Comparison of ENCODE assay signal across 8 cellular contexts in the genomic region with DNA sequence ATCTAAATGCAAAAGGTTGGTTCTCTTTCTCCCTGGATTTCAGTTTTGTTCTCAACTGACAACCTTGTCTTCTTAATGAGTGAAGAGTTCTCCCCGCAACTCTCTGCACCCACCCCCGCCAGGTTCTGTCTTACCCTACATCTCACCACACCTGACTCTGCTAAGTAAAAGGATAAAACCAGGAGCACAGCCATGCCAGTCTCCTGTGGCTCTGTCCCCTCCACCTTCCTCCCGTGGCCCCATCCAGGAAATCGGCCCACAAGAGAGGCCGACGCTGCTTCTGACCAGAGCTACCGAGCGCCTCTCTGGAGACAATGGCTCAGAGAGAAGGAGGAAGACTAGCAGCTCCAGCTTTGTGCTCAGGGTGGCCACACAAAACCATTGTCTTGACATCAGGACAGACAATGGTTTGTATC.
DNase-seq lines count a peak whose midpoint lies in the region; ATAC-seq and TF ChIP-seq lines count a peak whose summit lies in the region.

No MANE protein-coding gene starts in this region.

- H3K27me3 ChIP-seq in right lobe of liver: no peaks in the 10 kb centered on the region
- H3K27me3 ChIP-seq in tibial nerve: peaks cover 0 to 5% of the 10 kb centered on the region in 2 donors

- TF ChIP-seq POLR2A in right lobe of liver (IDR thresholded peaks at IDR 0.05) (no peak), tibial nerve (IDR thresholded peaks at IDR 0.05) (no peak)

- WGBS in right lobe of liver (ENCODE audit: insufficient coverage, low coverage, low lambda C conversion rate, missing lambda C conversion rate): 19% methylated on average over 6 of the region's 8 CpGs
- WGBS in tibial nerve, 2 donors: 64 to 68% methylated on average over 8 of the region's 8 CpGs

- CTCF ChIA-PET in activated CD4-positive, alpha-beta memory T cell treated with anti-CD3 and anti-CD28 coated beads for 36 hours (lab: Charles Lee): interaction anchor here (0.8 to 1.3 kb wide), 5 partner anchors 28 to 688 kb away, joined by 3 to 4 read pairs (median 3); no protein-coding TSS in a partner anchor
- CTCF ChIA-PET in activated CD4-positive, alpha-beta memory T cell treated with anti-CD3 and anti-CD28 coated beads, Interleukin-2, amount 10 ng/mL, durations not matched to agents 7 days and 5 days (lab: Charles Lee): no interaction called here

- H3K9me3 ChIP-seq in right lobe of liver (no peaks in the 10 kb centered on the region), tibial nerve (no peaks in the 10 kb centered on the region)

- peak overlapping the region; percentile 57 for H3K27ac Mint-ChIP-seq in activated CD4-positive, alpha-beta memory T cell treated with anti-CD3 and anti-CD28 coated beads for 36 hours
- H3K27ac Mint-ChIP-seq in activated CD4-positive, alpha-beta memory T cell treated with anti-CD3 and anti-CD28 coated beads, Interleukin-2, amount 10 ng/mL, durations not matched to agents 7 days and 5 days: no peak overlapping the region
- peak overlapping the region; percentile 28 to 91 (median 72) for H3K27ac Mint-ChIP-seq in brain

- H3K4me1 ChIP-seq in right lobe of liver (peaks cover 0 to 36% (median 18%) of the 10 kb centered on the region in 4 donors), tibial nerve (peaks cover 0 to 51% (median 5%) of the 10 kb centered on the region in 4 donors)

- H3K4me3 ChIP-seq in right lobe of liver (peak overlapping the region; percentile 33 to 62 (median 60)), tibial nerve (no peak overlapping the region)

- intact Hi-C loops in activated CD4-positive, alpha-beta memory T cell treated with anti-CD3 and anti-CD28 coated beads for 36 hours (cut with micrococcal nuclease): no loop called here
- intact Hi-C loops in right lobe of liver (cut with DNase I): no loop called here

- H3K27ac ChIP-seq in right lobe of liver (peak overlapping the region; percentile 71 to 82 (median 72)), tibial nerve (peak overlapping the region in 3 of 4 donors; percentile 51 to 60 (median 57))

- H3K36me3 Mint-ChIP-seq in activated CD4-positive, alpha-beta memory T cell treated with anti-CD3 and anti-CD28 coated beads for 36 hours: no peaks in the 10 kb centered on the region
- no peaks in the 10 kb centered on the region for H3K36me3 Mint-ChIP-seq in activated CD4-positive, alpha-beta memory T cell treated with anti-CD3 and anti-CD28 coated beads, Interleukin-2, amount 10 ng/mL, durations not matched to agents 7 days and 5 days (ENCODE audit: low read depth)
- H3K36me3 Mint-ChIP-seq in brain: peaks cover 9% of the 10 kb centered on the region

- peak; percentile 17 to 33 (median 23) for ATAC-seq in right lobe of liver

- peaks cover 22% of the 10 kb centered on the region for H3K4me1 Mint-ChIP-seq in activated CD4-positive, alpha-beta memory T cell treated with anti-CD3 and anti-CD28 coated beads for 36 hours (ENCODE audit: low read depth)
- peaks cover 20% of the 10 kb centered on the region for H3K4me1 Mint-ChIP-seq in activated CD4-positive, alpha-beta memory T cell treated with anti-CD3 and anti-CD28 coated beads, Interleukin-2, amount 10 ng/mL, durations not matched to agents 7 days and 5 days
- peaks cover 88% of the 10 kb centered on the region for H3K4me1 Mint-ChIP-seq in brain

- no peak for DNase-seq in activated CD4-positive, alpha-beta memory T cell treated with anti-CD3 and anti-CD28 coated beads for 36 hours
- no peak for DNase-seq in activated CD4-positive, alpha-beta memory T cell treated with anti-CD3 and anti-CD28 coated beads, Interleukin-2, amount 10 ng/mL, durations not matched to agents 7 days and 5 days
- no peak for DNase-seq in right lobe of liver
- DNase-seq in tibial nerve (ENCODE audit: low spot score in 2 of 2): no peak
- no peak for DNase-seq in NCI-H69 (lab: John Stamatoyannopoulos, UW)
- no peak for DNase-seq in NK-92 treated with Interleukin-12 subunit alpha and Interleukin-12 subunit beta, amount 100 ng/mL, for 24 hours (lab: John Stamatoyannopoulos, UW)
- DNase-seq in middle frontal gyrus (ENCODE audit: extremely low spot score, low spot score): no peak

- no peaks in the 10 kb centered on the region for H3K9me3 Mint-ChIP-seq in activated CD4-positive, alpha-beta memory T cell treated with anti-CD3 and anti-CD28 coated beads for 36 hours
- no peaks in the 10 kb centered on the region for H3K9me3 Mint-ChIP-seq in activated CD4-positive, alpha-beta memory T cell treated with anti-CD3 and anti-CD28 coated beads, Interleukin-2, amount 10 ng/mL, durations not matched to agents 7 days and 5 days
- H3K9me3 Mint-ChIP-seq in brain: peaks cover 0 to 2% (median 0%) of the 10 kb centered on the region in 5 experiments

- POLR2A ChIA-PET in activated CD4-positive, alpha-beta memory T cell treated with anti-CD3 and anti-CD28 coated beads for 36 hours (lab: Charles Lee): no interaction called here
- POLR2A ChIA-PET in activated CD4-positive, alpha-beta memory T cell treated with anti-CD3 and anti-CD28 coated beads, Interleukin-2, amount 10 ng/mL, durations not matched to agents 7 days and 5 days (lab: Charles Lee): no interaction called here

- TF ChIP-seq EP300 in tibial nerve (IDR thresholded peaks at IDR 0.05): no peak

- peaks cover 0 to 1% (median 0%) of the 10 kb centered on the region in 4 donors for H3K36me3 ChIP-seq in right lobe of liver
- no peaks in the 10 kb centered on the region for H3K36me3 ChIP-seq in tibial nerve

- peaks cover 6% of the 10 kb centered on the region for H3K27me3 Mint-ChIP-seq in activated CD4-positive, alpha-beta memory T cell treated with anti-CD3 and anti-CD28 coated beads for 36 hours
- peaks cover 26% of the 10 kb centered on the region for H3K27me3 Mint-ChIP-seq in activated CD4-positive, alpha-beta memory T cell treated with anti-CD3 and anti-CD28 coated beads, Interleukin-2, amount 10 ng/mL, durations not matched to agents 7 days and 5 days
- H3K27me3 Mint-ChIP-seq in brain: peaks cover 28% of the 10 kb centered on the region

- no peak for TF ChIP-seq CTCF in brain (conservative IDR thresholded peaks at IDR 0.05)
- TF ChIP-seq CTCF in right lobe of liver (IDR thresholded peaks at IDR 0.05): no peak
- TF ChIP-seq CTCF in tibial nerve (IDR thresholded peaks at IDR 0.05): no peak

- peak overlapping the region; percentile 27 for H3K4me3 Mint-ChIP-seq in activated CD4-positive, alpha-beta memory T cell treated with anti-CD3 and anti-CD28 coated beads for 36 hours
- H3K4me3 Mint-ChIP-seq in activated CD4-positive, alpha-beta memory T cell treated with anti-CD3 and anti-CD28 coated beads, Interleukin-2, amount 10 ng/mL, durations not matched to agents 7 days and 5 days: no peak overlapping the region
- H3K4me3 Mint-ChIP-seq in brain: peak overlapping the region in 4 of 5 experiments; percentile 25 to 79 (median 58)

Comparison
In these comparisons a context has a peak if more than half of its experiments do, and no peak if none do; other contexts are left out.
1. H3K4me3 ChIP-seq: peak in right lobe of liver (3 of 3); none in tibial nerve (0 of 4).